ENCODE assay signal across 24 cellular contexts in genomic region chr16:3734084-3734757, GRCh38.
"Had no signal": no experiment of that assay in that cellular context is flagged by ENCODE, and none has a peak within 500 bp of the region (broad histone marks: within the 10 kb centered on the region; RNA-seq: fewer than 3 reads in every experiment).

No MANE protein-coding gene starts in this region.

- H3K4me3 Mint-ChIP-seq: activated naive CD4-positive, alpha-beta T cell treated with anti-CD3 and anti-CD28 coated beads, Interleukin-2, amount 10 ng/mL, durations not matched to agents 7 days and 5 days; activated T-cell treated with anti-CD3 and anti-CD28 coated beads, Interleukin-2, amount 50 U/mL, for 72 hours; immature natural killer cell; mesothelial cell of epicardium had no signal

- DNase-seq: activated CD4-positive, alpha-beta T cell treated with anti-CD3 and anti-CD28 coated beads, Interleukin-2, amount 50 U/mL, for 48 hours; activated CD8-positive, alpha-beta memory T cell treated with anti-CD3 and anti-CD28 coated beads, Interleukin-2, amount 50 U/mL, for 48 hours; activated effector memory CD4-positive, alpha-beta T cell treated with Interleukin-2 at 50 U/mL for 16 hours; activated naive CD4-positive, alpha-beta T cell treated with anti-CD3 and anti-CD28 coated beads, Interleukin-2, amount 10 ng/mL, durations not matched to agents 7 days and 5 days; activated T-cell treated with anti-CD3 and anti-CD28 coated beads, Interleukin-2, amount 50 U/mL, for 72 hours; body of pancreas; effector CD4-positive, alpha-beta T cell; foreskin melanocyte; immature natural killer cell; kidney glomerular epithelial cell; left lung; natural killer cell; stimulated activated CD4-positive, alpha-beta T cell treated with anti-CD3 and anti-CD28 coated beads, Interleukin-2, amount 100 ng/mL, for 48 hours; stimulated activated CD8-positive, alpha-beta memory T cell treated with anti-CD3 and anti-CD28 coated beads, Interleukin-4, amount 100 ng/mL, for 48 hours; stimulated activated naive CD4-positive, alpha-beta T cell; T-helper 9 cell had no signal

- H3K4me3 ChIP-seq: body of pancreas, cardiac muscle cell, hepatocyte, left lung, right lobe of liver, smooth muscle cell had no signal

- H3K9ac ChIP-seq: parathyroid adenoma had no signal

- H3K4me1 ChIP-seq: left lung, parathyroid adenoma, right lobe of liver had no signal

- H3K27ac ChIP-seq: body of pancreas, cardiac muscle cell, hepatocyte, left lung, neutrophil, parathyroid adenoma, right lobe of liver had no signal

- H3K4me1 Mint-ChIP-seq: activated naive CD4-positive, alpha-beta T cell treated with anti-CD3 and anti-CD28 coated beads, Interleukin-2, amount 10 ng/mL, durations not matched to agents 7 days and 5 days; mesothelial cell of epicardium had no signal

- H2AFZ ChIP-seq: hepatocyte, parathyroid adenoma had no signal

- H3K9me3 ChIP-seq: body of pancreas, left lung, neutrophil, right lobe of liver had no signal

- ATAC-seq: activated T-cell treated with anti-CD3 and anti-CD28 coated beads, Interleukin-2, amount 50 U/mL, for 72 hours; body of pancreas; left lung had no signal

- H3K27ac Mint-ChIP-seq: activated naive CD4-positive, alpha-beta T cell treated with anti-CD3 and anti-CD28 coated beads, Interleukin-2, amount 10 ng/mL, durations not matched to agents 7 days and 5 days; activated T-cell treated with anti-CD3 and anti-CD28 coated beads, Interleukin-2, amount 50 U/mL, for 72 hours had no signal

- H3K9me3 Mint-ChIP-seq: activated naive CD4-positive, alpha-beta T cell treated with anti-CD3 and anti-CD28 coated beads, Interleukin-2, amount 10 ng/mL, durations not matched to agents 7 days and 5 days; activated T-cell treated with anti-CD3 and anti-CD28 coated beads, Interleukin-2, amount 50 U/mL, for 72 hours; dendritic cell treated with granulocyte-macrophage colony-stimulating factor and Interleukin-4, amounts not matched to agents 40 ng/mL and 50 ng/mL, for 4 days; immature natural killer cell; mesothelial cell of epicardium; natural killer cell had no signal

- H3K4me2 ChIP-seq: hepatocyte, smooth muscle cell had no signal

- H3K27me3 Mint-ChIP-seq: activated naive CD4-positive, alpha-beta T cell treated with anti-CD3 and anti-CD28 coated beads, Interleukin-2, amount 10 ng/mL, durations not matched to agents 7 days and 5 days; dendritic cell treated with granulocyte-macrophage colony-stimulating factor and Interleukin-4, amounts not matched to agents 40 ng/mL and 50 ng/mL, for 4 days had no signal

- H3K27me3 ChIP-seq: body of pancreas, cardiac muscle cell, hepatocyte, left lung, neutrophil, right lobe of liver had no signal
